In the genomic region with DNA sequence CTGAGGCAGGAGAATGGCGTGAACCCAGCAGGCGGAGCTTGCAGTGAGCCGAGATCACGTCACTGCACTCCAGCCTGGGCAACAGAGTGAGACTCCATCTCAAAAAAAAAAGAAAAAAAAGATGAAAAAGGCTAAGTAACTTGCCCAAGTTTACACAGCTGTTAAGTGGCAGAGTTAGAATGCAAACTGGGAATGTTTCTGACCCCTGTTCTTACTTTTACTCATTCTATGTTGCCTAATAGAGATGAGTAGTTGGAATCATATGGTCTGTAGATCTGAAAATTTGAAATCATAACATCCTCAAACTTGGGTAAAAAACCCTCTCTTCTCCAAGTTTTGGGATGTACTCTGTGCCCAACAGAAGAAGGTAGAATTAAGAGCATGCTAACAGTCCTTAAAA, we compare ENCODE assay signal across 21 cellular contexts.
"Had no signal": no experiment of that assay in that cellular context is flagged by ENCODE, and none has a peak within 500 bp of the region (broad histone marks: within the 10 kb centered on the region; RNA-seq: fewer than 3 reads in every experiment).

No MANE protein-coding gene starts in this region.

- H3K36me3 Mint-ChIP-seq: mesothelial cell of epicardium, natural killer cell had no signal

- H3K4me1 ChIP-seq: tibial artery, upper lobe of left lung, uterus had no signal

- H3K27me3 ChIP-seq: dorsolateral prefrontal cortex, gastrocnemius medialis, heart right ventricle, ovary, right atrium auricular region, sigmoid colon, tibial artery, upper lobe of left lung, uterus had no signal

- ATAC-seq: gastrocnemius medialis, heart right ventricle, left lobe of liver, natural killer cell had no signal

- H3K9me3 ChIP-seq: gastrocnemius medialis, heart right ventricle, ovary, right atrium auricular region, sigmoid colon, tibial artery, upper lobe of left lung, uterus had no signal

- H3K4me1 Mint-ChIP-seq: natural killer cell, neural crest cell had no signal

- H3K36me3 ChIP-seq: gastrocnemius medialis, heart right ventricle, ovary, right atrium auricular region, sigmoid colon, tibial artery, upper lobe of left lung, uterus had no signal

- H3K27ac ChIP-seq: dorsolateral prefrontal cortex, gastrocnemius medialis, heart right ventricle, ovary, right atrium auricular region, sigmoid colon, tibial artery, upper lobe of left lung, uterus had no signal

- H3K27ac Mint-ChIP-seq: mesothelial cell of epicardium, natural killer cell had no signal

- DNase-seq: cortex of kidney; dorsolateral prefrontal cortex; effector CD8-positive, alpha-beta T cell; gastrocnemius medialis; heart right ventricle; hypothalamus; kidney glomerular epithelial cell; mammary epithelial cell; natural killer cell; ovary; sigmoid colon; stimulated activated CD4-positive, alpha-beta T cell treated with anti-CD3 and anti-CD28 coated beads, Interleukin-2, amount 100 ng/mL, for 48 hours; stimulated activated naive CD4-positive, alpha-beta T cell treated with Interleukin-2 at 50 U/mL for 16 hours; tibial artery; upper lobe of left lung; uterus had no signal

- H3K4me2 ChIP-seq: smooth muscle cell had no signal

- H3K4me3 Mint-ChIP-seq: mesothelial cell of epicardium, natural killer cell, neural crest cell had no signal

- H3K4me3 ChIP-seq: dorsolateral prefrontal cortex, gastrocnemius medialis, heart right ventricle, ovary, right atrium auricular region, sigmoid colon, smooth muscle cell, tibial artery, upper lobe of left lung, uterus had no signal
